ENCODE assay signal across 9 cellular contexts in genomic region chr17:8294814-8295316, GRCh38. TPM values are rescaled to one million over a fixed set of nuclear protein-coding genes. Genes with fewer than 3 reads are reported as not detected.
DNase-seq lines count a peak whose midpoint lies in the region; ATAC-seq and TF ChIP-seq lines count a peak whose summit lies in the region.
"Had no signal": no experiment of that assay in that cellular context is flagged by ENCODE, and none has a peak within 500 bp of the region (broad histone marks: within the 10 kb centered on the region; RNA-seq: fewer than 3 reads in every experiment).

No MANE protein-coding gene starts in this region.

- intact Hi-C loops in dendritic cell treated with granulocyte-macrophage colony-stimulating factor and Interleukin-4, amounts not matched to agents 40 ng/mL and 50 ng/mL, for 4 days (cut with micrococcal nuclease): loop anchor here (1.0 kb wide), 1 partner anchor 72 kb away; no protein-coding TSS in a partner anchor
- intact Hi-C loops in mucosa of descending colon (cut with DNase I, micrococcal nuclease): no loop called here

- H3K4me2 ChIP-seq in Karpas-422 (ENCODE audit: low read depth, low read length, poor library complexity, severe bottlenecking): peak overlapping the region; percentile 89

- H3K36me3 Mint-ChIP-seq in dendritic cell treated with granulocyte-macrophage colony-stimulating factor and Interleukin-4, amounts not matched to agents 40 ng/mL and 50 ng/mL, for 4 days (ENCODE audit: low read depth): peaks cover 24% of the 10 kb centered on the region

- peak overlapping the region; percentile 90 for H3K27ac Mint-ChIP-seq in dendritic cell treated with granulocyte-macrophage colony-stimulating factor and Interleukin-4, amounts not matched to agents 40 ng/mL and 50 ng/mL, for 4 days

- H4K20me1 ChIP-seq in Karpas-422 (ENCODE audit: insufficient read depth, low read depth, low read length): no peaks in the 10 kb centered on the region

- no peak for DNase-seq in Karpas-422
- DNase-seq in mucosa of descending colon: no peak
- no peak for DNase-seq in AG08395 (ENCODE audit: low spot score)
- no peak for DNase-seq in foreskin melanocyte
- no peak for DNase-seq in occipital lobe (lab: John Stamatoyannopoulos, UW)
- DNase-seq in anterior cingulate cortex (lab: John Stamatoyannopoulos, UW): no peak

- H3K27me3 ChIP-seq in Karpas-422 (ENCODE audit: low read length): no peaks in the 10 kb centered on the region

- peak overlapping the region; percentile 68 for H2AFZ ChIP-seq in Karpas-422 (ENCODE audit: low read length)

- peaks cover 11% of the 10 kb centered on the region for H3K79me2 ChIP-seq in Karpas-422 (ENCODE audit: low read length)

- H3K9me3 ChIP-seq in Karpas-422 (ENCODE audit: low read length) (no peaks in the 10 kb centered on the region), mucosa of descending colon (no peaks in the 10 kb centered on the region)

- no peaks in the 10 kb centered on the region for H3K9me2 ChIP-seq in Karpas-422 (replicated peaks; ENCODE audit: insufficient read depth, low read length)

- H3K9ac ChIP-seq in Karpas-422 (ENCODE audit: low read length): peak overlapping the region; percentile 83

- H3K4me3 Mint-ChIP-seq in dendritic cell treated with granulocyte-macrophage colony-stimulating factor and Interleukin-4, amounts not matched to agents 40 ng/mL and 50 ng/mL, for 4 days: peak overlapping the region; percentile 88

- H3K4me3 ChIP-seq in Karpas-422 (ENCODE audit: low read length) (peak overlapping the region; percentile 88), mucosa of descending colon (peak overlapping the region; percentile 46)

- no peaks in the 10 kb centered on the region for H3K9me3 Mint-ChIP-seq in dendritic cell treated with granulocyte-macrophage colony-stimulating factor and Interleukin-4, amounts not matched to agents 40 ng/mL and 50 ng/mL, for 4 days

- no peaks in the 10 kb centered on the region for H3K27me3 Mint-ChIP-seq in dendritic cell treated with granulocyte-macrophage colony-stimulating factor and Interleukin-4, amounts not matched to agents 40 ng/mL and 50 ng/mL, for 4 days

- ATAC-seq in mucosa of descending colon: peak; percentile 8

- H3K4me1 ChIP-seq in Karpas-422 (ENCODE audit: low read length) (peaks cover 28% of the 10 kb centered on the region), mucosa of descending colon (ENCODE audit: low read depth) (peaks cover 7% of the 10 kb centered on the region)

- H3K27ac ChIP-seq in 22Rv1: peak overlapping the region; percentile 94
- H3K27ac ChIP-seq in Karpas-422 (ENCODE audit: low read length): peak overlapping the region; percentile 50; the same call in 1 of the 2 replicates

- TF ChIP-seq CTCF in 22Rv1 (IDR thresholded peaks at IDR 0.05) (no peak), mucosa of descending colon (IDR thresholded peaks at IDR 0.05) (no peak)

- H3K36me3 ChIP-seq in Karpas-422 (ENCODE audit: insufficient read depth, low read length): no peaks in the 10 kb centered on the region
- H3K36me3 ChIP-seq in mucosa of descending colon (ENCODE audit: low read depth): no peaks in the 10 kb centered on the region

- H3K4me1 Mint-ChIP-seq in dendritic cell treated with granulocyte-macrophage colony-stimulating factor and Interleukin-4, amounts not matched to agents 40 ng/mL and 50 ng/mL, for 4 days (ENCODE audit: low read depth): peaks cover 66% of the 10 kb centered on the region

RNA-seq across cellular contexts. Expression of gene SLC25A35, which starts 0.3 kb away (rescaled TPM):
- 4.8 and 7.6 TPM in 2 replicates for total RNA-seq in Karpas-422 (2014; rRNA removed; shearing (Covaris generic); ENCODE audit: low replicate concordance)
- total RNA-seq in mucosa of descending colon (10 to 100 TPM in 1 of 3 donors, 1 to 10 TPM in 2; 8.4 to 10.3 (median 9.3) TPM), occipital lobe (0.31 TPM)

RNA-seq across cellular contexts. Expression of gene RANGRF, which starts 6.4 kb away (rescaled TPM):
- 25.5 and 41.3 TPM in 2 replicates for total RNA-seq in Karpas-422 (2014; rRNA removed; shearing (Covaris generic); ENCODE audit: low replicate concordance)
- 10 to 100 TPM; 11.5 to 26.9 (median 15.5) TPM for total RNA-seq in mucosa of descending colon
- 3.7 TPM for total RNA-seq in occipital lobe

RNA-seq across cellular contexts. Expression of gene ARHGEF15, which starts 15.2 kb away (rescaled TPM):
- total RNA-seq in Karpas-422 (2014; rRNA removed; shearing (Covaris generic); ENCODE audit: low replicate concordance): not detected in 2 replicates
- total RNA-seq in mucosa of descending colon (1 to 10 TPM; 2.1 to 3.0 (median 2.8) TPM), occipital lobe (0.47 TPM)
- total RNA-seq: RPMI7951 had no signal

RNA-seq across cellular contexts. Expression of gene ODF4, which starts 44.8 kb away (rescaled TPM):
- not detected in 2 replicates for total RNA-seq in Karpas-422 (2014; rRNA removed; shearing (Covaris generic); ENCODE audit: low replicate concordance)
- total RNA-seq in mucosa of descending colon (not detected), occipital lobe (not detected)
- total RNA-seq: RPMI7951 had no signal

RNA-seq across cellular contexts. Expression of gene PFAS, which starts 45.8 kb away (rescaled TPM):
- total RNA-seq in Karpas-422 (2014; rRNA removed; shearing (Covaris generic); ENCODE audit: low replicate concordance): 39.9 and 129 TPM in 2 replicates
- 10 to 100 TPM; 18.7 to 31.7 (median 30.1) TPM for total RNA-seq in mucosa of descending colon
- total RNA-seq in occipital lobe: 20.0 TPM
